Comparison of ENCODE assay signal across 16 cellular contexts in the genomic region with DNA sequence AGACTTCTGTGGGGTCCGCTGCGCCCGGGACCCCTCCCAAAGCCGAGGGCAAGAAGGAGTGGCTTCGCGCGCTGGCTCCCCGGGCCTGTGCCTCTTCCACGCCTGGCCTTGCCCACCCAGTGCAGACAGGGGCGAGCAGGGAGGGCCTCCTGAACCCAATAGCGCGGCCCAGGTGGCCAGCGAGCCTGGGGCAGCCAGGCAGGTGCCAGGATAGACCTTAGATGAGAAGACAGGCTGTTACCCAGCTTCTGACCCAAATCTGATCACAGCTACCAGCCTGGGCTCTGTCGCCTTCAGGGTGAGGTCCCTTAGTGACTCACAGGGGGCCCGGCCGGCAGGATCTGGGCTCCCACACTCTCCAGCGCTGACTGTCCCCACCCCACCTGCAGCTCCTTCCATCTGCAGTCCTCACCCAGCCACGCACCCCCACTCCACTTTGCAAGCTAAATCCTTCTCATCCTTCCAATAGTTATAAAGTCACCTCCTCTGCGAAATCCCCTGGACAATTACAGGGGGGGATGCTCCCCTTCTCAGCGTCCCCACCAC. TPM values are rescaled to one million over a fixed set of nuclear protein-coding genes. Genes with fewer than 3 reads are reported as not detected.
DNase-seq lines count a peak whose midpoint lies in the region; ATAC-seq and TF ChIP-seq lines count a peak whose summit lies in the region.
"Had no signal": no experiment of that assay in that cellular context is flagged by ENCODE, and none has a peak within 500 bp of the region (broad histone marks: within the 10 kb centered on the region; RNA-seq: fewer than 3 reads in every experiment).

No MANE protein-coding gene starts in this region.

- H3K36me3 ChIP-seq in right lobe of liver: no peaks in the 10 kb centered on the region

- no peak overlapping the region for H3K27ac ChIP-seq in right lobe of liver

- H3K4me1 Mint-ChIP-seq in stimulated activated naive B cell treated with anti-CD40 and anti-IgM and Interleukin-4, amounts not matched to agents 10 μg/mL and 1 μg/mL and 100 μg/mL, for 72 hours: peaks cover 27 to 30% of the 10 kb centered on the region in 2 donors

- H3K9me3 ChIP-seq in right lobe of liver: no peaks in the 10 kb centered on the region

- intact Hi-C loops in right lobe of liver (cut with DNase I): no loop called here

- WGBS in right lobe of liver (ENCODE audit: insufficient coverage, low coverage, low lambda C conversion rate, missing lambda C conversion rate): 70% methylated on average over 3 of the region's 20 CpGs

- no peaks in the 10 kb centered on the region for H3K27me3 ChIP-seq in right lobe of liver

- ATAC-seq in GM19043 (IDR thresholded peaks at IDR 0.05; ENCODE audit: low read depth, unreplicated experiment): peak; percentile 21
- peak in 1 of 4 donors; percentile 13 for ATAC-seq in right lobe of liver
- ATAC-seq in stimulated activated naive B cell treated with anti-CD40 and anti-IgM and Interleukin-4, amounts not matched to agents 10 μg/mL and 1 μg/mL and 100 μg/mL, for 72 hours (replicated peaks): peak; percentile 45 to 47
- no peak for ATAC-seq in GM18511 (IDR thresholded peaks at IDR 0.05; ENCODE audit: unreplicated experiment)

- H3K4me3 ChIP-seq in right lobe of liver: peak overlapping the region in 2 of 3 donors; percentile 4 to 5

- TF ChIP-seq CTCF in right lobe of liver (IDR thresholded peaks at IDR 0.05): no peak

- peak overlapping the region; percentile 94 for H3K27ac Mint-ChIP-seq in stimulated activated naive B cell treated with anti-CD40 and anti-IgM and Interleukin-4, amounts not matched to agents 10 μg/mL and 1 μg/mL and 100 μg/mL, for 72 hours

- peak overlapping the region; percentile 72 to 80 for H3K4me3 Mint-ChIP-seq in stimulated activated naive B cell treated with anti-CD40 and anti-IgM and Interleukin-4, amounts not matched to agents 10 μg/mL and 1 μg/mL and 100 μg/mL, for 72 hours
- H3K4me3 Mint-ChIP-seq: H9 had no signal

- no peaks in the 10 kb centered on the region for H3K36me3 Mint-ChIP-seq in stimulated activated naive B cell treated with anti-CD40 and anti-IgM and Interleukin-4, amounts not matched to agents 10 μg/mL and 1 μg/mL and 100 μg/mL, for 72 hours

- no peaks in the 10 kb centered on the region for H3K4me1 ChIP-seq in right lobe of liver

- peaks cover 0 to 7% of the 10 kb centered on the region in 2 donors for H3K27me3 Mint-ChIP-seq in stimulated activated naive B cell treated with anti-CD40 and anti-IgM and Interleukin-4, amounts not matched to agents 10 μg/mL and 1 μg/mL and 100 μg/mL, for 72 hours

- TF ChIP-seq POLR2A in right lobe of liver (IDR thresholded peaks at IDR 0.05): no peak

- in situ Hi-C loops in ACHN (cut with HindIII; ENCODE audit: low pct_ligation_motif_present, low pct_unique_long_range_greater_than_20kb, low sequenced_read_pairs): no loop called here

- DNase-seq in ecto neural progenitor cell (ENCODE audit: low spot score) (peak; percentile 38), right lobe of liver (no peak), OCI-M1 (lab: John Stamatoyannopoulos, UW) (no peak), ACHN (no peak), amygdala (lab: John Stamatoyannopoulos, UW) (no peak)
- no peak for DNase-seq in stimulated activated naive B cell treated with anti-CD40 and anti-IgM and Interleukin-4, amounts not matched to agents 10 μg/mL and 1 μg/mL and 100 μg/mL, for 72 hours
- DNase-seq: activated CD8-positive, alpha-beta memory T cell treated with anti-CD3 and anti-CD28 coated beads, Interleukin-2, amount 50 U/mL, for 4 hours; effector CD4-positive, alpha-beta T cell; H9; kidney; MM.1S; NCI-H226; stimulated activated CD4-positive, alpha-beta T cell treated with anti-CD3 and anti-CD28 coated beads, Interleukin-12 subunit alpha, Interleukin-12 subunit beta, amount 100 ng/mL, for 4 hours; SW 1271 had no signal

- no peaks in the 10 kb centered on the region for H3K9me3 Mint-ChIP-seq in stimulated activated naive B cell treated with anti-CD40 and anti-IgM and Interleukin-4, amounts not matched to agents 10 μg/mL and 1 μg/mL and 100 μg/mL, for 72 hours
- H3K9me3 Mint-ChIP-seq: H9 had no signal

RNA-seq across cellular contexts. Expression of a gene that starts 9.6 kb away (rescaled TPM):
- not detected for total RNA-seq in right lobe of liver
- total RNA-seq: H9 had no signal

RNA-seq across cellular contexts. Expression of a gene that starts 25.8 kb away (rescaled TPM):
- not detected for total RNA-seq in right lobe of liver
- total RNA-seq: H9, kidney had no signal
